22 cellular contexts compared by ENCODE assay signal in the genomic region with DNA sequence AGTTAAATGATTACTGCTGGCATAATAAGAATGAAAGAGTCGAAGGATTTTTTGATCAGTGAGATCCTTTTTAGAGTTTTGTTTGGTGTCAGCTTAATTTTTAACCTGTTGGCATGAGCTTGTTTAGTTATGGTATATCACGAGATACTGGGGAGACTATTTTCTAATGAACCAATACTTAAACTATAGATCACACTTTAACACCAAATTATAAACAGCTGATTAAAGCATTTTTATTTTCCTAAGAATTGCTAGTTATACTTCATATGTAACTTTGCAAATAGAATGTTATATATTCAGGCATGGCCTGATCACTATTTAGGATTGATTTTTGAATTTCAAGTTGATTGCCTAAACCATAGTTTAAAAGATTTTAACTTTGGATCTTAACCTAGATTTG.
"Had no signal": no experiment of that assay in that cellular context is flagged by ENCODE, and none has a peak within 500 bp of the region (broad histone marks: within the 10 kb centered on the region; RNA-seq: fewer than 3 reads in every experiment).

No MANE protein-coding gene starts in this region.

- H3K27ac ChIP-seq: Peyer's patch, RWPE1, SJCRH30 had no signal

- DNase-seq: activated B cell treated with CpG ODN at 0.5 μM for 24 hours; activated CD4-positive, alpha-beta memory T cell treated with anti-CD3 and anti-CD28 coated beads, Interleukin-2, amount 10 ng/mL, durations not matched to agents 7 days and 5 days; activated CD4-positive, alpha-beta T cell treated with anti-CD3 and anti-CD28 coated beads for 1 hour; activated CD4-positive, alpha-beta T cell treated with anti-CD3 and anti-CD28 coated beads, Interleukin-2, amount 10 ng/mL, durations not matched to agents 7 days and 5 days; activated gamma-delta T cell; activated naive CD4-positive, alpha-beta T cell treated with anti-CD3 and anti-CD28 coated beads for 36 hours; Karpas-422; MM.1S; NCI-H1105 treated with DMSO at 0.1 percent for 48 hours; NCI-H1436 treated with DMSO at 0.1 percent for 48 hours; NCI-H187; NCI-H2081; NCI-H510A treated with DMSO at 0.1 percent for 48 hours; NCI-H69; Peyer's patch; Right ventricle myocardium superior; SJCRH30; T1000 had no signal

- H3K9me3 Mint-ChIP-seq: activated B cell treated with CpG ODN at 0.5 μM for 24 hours; activated CD4-positive, alpha-beta memory T cell treated with anti-CD3 and anti-CD28 coated beads, Interleukin-2, amount 10 ng/mL, durations not matched to agents 7 days and 5 days; activated CD4-positive, alpha-beta T cell treated with anti-CD3 and anti-CD28 coated beads, Interleukin-2, amount 10 ng/mL, durations not matched to agents 7 days and 5 days; activated naive CD4-positive, alpha-beta T cell treated with anti-CD3 and anti-CD28 coated beads for 36 hours; T-helper 1 cell treated with Interleukin-12 subunit alpha and Interleukin-12 subunit beta and Interleukin-4 antibody, amounts not matched to agents 30 μg/mL and 1 μg/mL, for 36 hours had no signal

- H3K9me3 ChIP-seq: Peyer's patch, SJCRH30 had no signal

- H3K4me3 Mint-ChIP-seq: activated B cell treated with CpG ODN at 0.5 μM for 24 hours; activated CD4-positive, alpha-beta memory T cell treated with anti-CD3 and anti-CD28 coated beads, Interleukin-2, amount 10 ng/mL, durations not matched to agents 7 days and 5 days; activated CD4-positive, alpha-beta T cell treated with anti-CD3 and anti-CD28 coated beads, Interleukin-2, amount 10 ng/mL, durations not matched to agents 7 days and 5 days; activated naive CD4-positive, alpha-beta T cell treated with anti-CD3 and anti-CD28 coated beads for 36 hours; activated naive CD8-positive, alpha-beta T cell; T-helper 1 cell treated with Interleukin-12 subunit alpha and Interleukin-12 subunit beta and Interleukin-4 antibody, amounts not matched to agents 30 μg/mL and 1 μg/mL, for 36 hours had no signal

- FAIRE-seq: TTC549 had no signal

- H3K4me1 ChIP-seq: SJCRH30 had no signal

- H3K27me3 Mint-ChIP-seq: activated B cell treated with CpG ODN at 0.5 μM for 24 hours; activated CD4-positive, alpha-beta memory T cell treated with anti-CD3 and anti-CD28 coated beads, Interleukin-2, amount 10 ng/mL, durations not matched to agents 7 days and 5 days; activated CD4-positive, alpha-beta T cell treated with anti-CD3 and anti-CD28 coated beads, Interleukin-2, amount 10 ng/mL, durations not matched to agents 7 days and 5 days; activated naive CD8-positive, alpha-beta T cell had no signal

- H3K27me3 ChIP-seq: Peyer's patch, SJCRH30 had no signal

- H3K27ac Mint-ChIP-seq: activated B cell treated with CpG ODN at 0.5 μM for 24 hours; activated CD4-positive, alpha-beta memory T cell treated with anti-CD3 and anti-CD28 coated beads, Interleukin-2, amount 10 ng/mL, durations not matched to agents 7 days and 5 days; activated CD4-positive, alpha-beta T cell treated with anti-CD3 and anti-CD28 coated beads, Interleukin-2, amount 10 ng/mL, durations not matched to agents 7 days and 5 days; activated naive CD4-positive, alpha-beta T cell treated with anti-CD3 and anti-CD28 coated beads for 36 hours; activated naive CD8-positive, alpha-beta T cell; T-helper 1 cell treated with Interleukin-12 subunit alpha and Interleukin-12 subunit beta and Interleukin-4 antibody, amounts not matched to agents 30 μg/mL and 1 μg/mL, for 36 hours had no signal

- H3K4me3 ChIP-seq: Peyer's patch, SJCRH30 had no signal
